In the genomic region with DNA sequence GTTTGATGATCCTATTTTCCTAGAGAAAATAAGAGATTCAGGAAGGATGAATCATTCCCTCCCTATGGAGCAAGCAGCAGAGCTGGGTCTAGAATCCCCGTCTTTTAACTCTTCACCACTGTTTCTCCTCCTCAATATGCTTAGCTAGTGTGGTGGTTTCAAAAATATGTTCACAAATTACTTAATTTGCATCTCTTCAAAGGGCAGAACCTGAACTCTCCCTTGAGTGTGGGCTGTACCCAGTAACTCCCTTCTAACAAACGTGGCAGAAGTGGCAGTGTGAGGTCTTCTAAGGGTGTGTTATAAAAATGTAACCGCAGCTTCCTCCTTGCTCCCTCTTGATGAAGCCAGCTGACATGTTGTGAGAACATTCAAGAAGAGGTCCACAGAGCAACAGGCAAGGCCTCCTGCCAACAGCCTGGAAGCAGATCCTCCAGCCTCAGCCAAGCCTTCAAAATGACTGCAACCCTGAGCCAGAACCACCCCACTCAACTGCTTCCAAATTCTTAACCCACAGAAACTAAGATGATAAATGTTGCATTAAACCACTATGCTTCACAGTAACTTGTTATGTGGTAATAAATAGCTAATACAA, we compare ENCODE assay signal across 8 cellular contexts. TPM values are rescaled to one million over a fixed set of nuclear protein-coding genes. Genes with fewer than 3 reads are reported as not detected.
A peak's percentile ranks its signal among the peaks of the same experiment; 100 is the strongest.
DNase-seq lines count a peak whose midpoint lies in the region; ATAC-seq and TF ChIP-seq lines count a peak whose summit lies in the region.

No MANE protein-coding gene starts in this region.

- intact Hi-C loops in esophagus squamous epithelium (cut with DNase I) (no loop called here), thyroid gland (cut with DNase I) (no loop called here)

- H3K36me3 Mint-ChIP-seq in HFFc6 (ENCODE audit: low read depth) = 0 out of 2 replicates have a peak, but pooled peaks cover 7% of the 10 kb centered on the region

- no peaks in the 10 kb centered on the region for H3K9me3 Mint-ChIP-seq in HFFc6

- ATAC-seq in omental fat pad (ENCODE audit: low FRiP score) = peak; percentile 81

- H3K36me3 ChIP-seq in esophagus squamous epithelium (no peaks in the 10 kb centered on the region), thyroid gland (no peaks in the 10 kb centered on the region)

- WGBS in esophagus squamous epithelium, 2 donors = 17 to 52% methylated on average over 2 to 3 of the region's 3 CpGs
- WGBS in thyroid gland, 2 donors = 19 to 30% methylated on average over 3 of the region's 3 CpGs

- H3K27me3 ChIP-seq in esophagus squamous epithelium = no peaks in the 10 kb centered on the region
- no peaks in the 10 kb centered on the region for H3K27me3 ChIP-seq in thyroid gland

- peak overlapping the region; percentile 96 for H3K27ac Mint-ChIP-seq in HFFc6

- H3K4me3 Mint-ChIP-seq in HFFc6 = peak overlapping the region; percentile 75

- H3K4me1 ChIP-seq in esophagus squamous epithelium = peaks cover 16 to 52% (median 32%) of the 10 kb centered on the region in 3 donors
- peaks cover 14 to 27% of the 10 kb centered on the region in 2 donors for H3K4me1 ChIP-seq in thyroid gland

- H3K4me3 ChIP-seq in esophagus squamous epithelium = peak overlapping the region in 1 of 4 donors; percentile 39
- H3K4me3 ChIP-seq in thyroid gland (replicated peaks in 1 of 3) = no peak overlapping the region

- no peaks in the 10 kb centered on the region for H3K27me3 Mint-ChIP-seq in HFFc6 (ENCODE audit: insufficient read depth)

- H3K4me1 Mint-ChIP-seq in HFFc6 (ENCODE audit: low read depth) = peaks cover 47% of the 10 kb centered on the region

- DNase-seq in GM04503 (ENCODE audit: low read depth) = peak; percentile 92
- DNase-seq in HFFc6 = peak; percentile 80
- DNase-seq in NCI-H1048 (lab: John Stamatoyannopoulos, UW) = peak; percentile 12
- DNase-seq in activated CD8-positive, alpha-beta memory T cell treated with anti-CD3 and anti-CD28 coated beads, Interleukin-2, amount 50 U/mL, for 4 hours = peak; percentile 24
- DNase-seq in esophagus squamous epithelium (lab: John Stamatoyannopoulos, UW) = peak; percentile 17
- no peak for DNase-seq in omental fat pad (ENCODE audit: low spot score)
- peak; percentile 51 to 53 for DNase-seq in thyroid gland
- DNase-seq in COLO668 (lab: John Stamatoyannopoulos, UW; ENCODE audit: unreplicated experiment) = no peak

- TF ChIP-seq CTCF in HFFc6 (IDR thresholded peaks at IDR 0.05) (no peak), esophagus squamous epithelium (IDR thresholded peaks at IDR 0.05) (no peak), omental fat pad (IDR thresholded peaks at IDR 0.05) (no peak), thyroid gland (IDR thresholded peaks at IDR 0.05) (no peak)

- H3K27ac ChIP-seq in esophagus squamous epithelium (peak overlapping the region; percentile 26 to 83 (median 64)), thyroid gland (peak overlapping the region in 1 of 3 donors; percentile 32)

- H3K9me3 ChIP-seq in esophagus squamous epithelium (no peaks in the 10 kb centered on the region), thyroid gland (no peaks in the 10 kb centered on the region)

- TF ChIP-seq POLR2A in esophagus squamous epithelium (IDR thresholded peaks at IDR 0.05) (peak in 1 of 4 donors; percentile 41), thyroid gland (IDR thresholded peaks at IDR 0.05) (no peak)

RNA-seq across cellular contexts. Expression of gene SRPK2, which starts 36.6 kb away (rescaled TPM):
- 10 to 100 TPM; 45.2 to 49.3 (median 46.7) TPM for total RNA-seq in HFFc6 (2021; fragmentation: NEBNext Ultra II Directional; extraction: Animal tissue kit (Norgen Biotek cat#: 25700))
- total RNA-seq in esophagus squamous epithelium (10 to 100 TPM; 21.5 to 35.1 (median 29.2) TPM), omental fat pad (10 to 100 TPM; 29.5 to 48.2 (median 30.6) TPM), thyroid gland (10 to 100 TPM; 37.1 to 48.1 (median 46.3) TPM)

Comparison
In these comparisons a context has a peak if more than half of its experiments do, and no peak if none do; other contexts are left out.
1. DNase-seq: peak in GM04503 (single experiment), HFFc6 (single experiment), NCI-H1048 (single experiment), activated CD8-positive, alpha-beta memory T cell treated with anti-CD3 and anti-CD28 coated beads, Interleukin-2, amount 50 U/mL, for 4 hours (single experiment), esophagus squamous epithelium (single experiment) and thyroid gland (2 of 2); none in omental fat pad (single experiment) and COLO668 (single experiment).